ENCODE assay signal across 24 cellular contexts in the genomic region with DNA sequence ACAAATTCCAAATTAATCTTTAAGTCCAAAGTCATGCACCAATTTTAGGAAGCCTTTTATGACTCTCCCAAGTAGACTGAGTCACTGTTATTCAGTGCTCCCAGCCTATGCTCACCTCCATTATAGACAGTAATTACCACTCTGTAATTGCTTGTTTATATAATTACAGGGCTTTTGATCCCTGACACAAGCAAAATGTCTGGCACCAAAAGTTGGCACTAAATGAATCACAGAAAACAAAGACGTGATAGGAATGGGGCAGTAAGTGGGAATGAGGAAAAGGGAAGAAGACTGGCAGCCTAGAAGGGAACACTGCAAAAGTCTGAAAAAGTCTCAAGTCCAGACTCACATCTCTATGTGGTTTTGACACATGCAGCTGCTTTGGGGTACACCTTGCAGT.
"Had no signal": no experiment of that assay in that cellular context is flagged by ENCODE, and none has a peak within 500 bp of the region (broad histone marks: within the 10 kb centered on the region; RNA-seq: fewer than 3 reads in every experiment).

No MANE protein-coding gene starts in this region.

- H3K27ac Mint-ChIP-seq: activated CD8-positive, alpha-beta T cell treated with anti-CD3 and anti-CD28 coated beads, Interleukin-2, amount 10 ng/mL, durations not matched to agents 7 days and 5 days; activated T-helper 1 cell treated with anti-CD3 and anti-CD28 coated beads, Interleukin-12 subunit alpha, Interleukin-12 subunit beta, Interleukin-2, Interleukin-4 antibody, amounts not matched to agents 30 ng/mL and 10 ng/mL and 1 ng/mL, durations not matched to agents 14 hours and 24 hours and 36 hours; progenitor cell of endocrine pancreas; T-helper 2 cell treated with Interferon-gamma antibody and Interleukin-4, amounts not matched to agents 5 μg/mL and 100 μg/mL, for 36 hours had no signal

- H3K27me3 Mint-ChIP-seq: naive thymus-derived CD8-positive, alpha-beta T cell had no signal

- DNase-seq: activated CD4-positive, alpha-beta T cell treated with anti-CD3 and anti-CD28 coated beads, Interleukin-2, amount 50 U/mL, for 1 hour; activated CD4-positive, CD25-positive, alpha-beta regulatory T cell treated with anti-CD3 and anti-CD28 coated beads, Interleukin-2, amount 50 U/mL, for 72 hours; activated CD8-positive, alpha-beta T cell treated with anti-CD3 and anti-CD28 coated beads, Interleukin-2, amount 10 ng/mL, durations not matched to agents 7 days and 5 days; activated gamma-delta T cell; activated naive CD4-positive, alpha-beta T cell treated with anti-CD3 and anti-CD28 coated beads, Interleukin-2, amount 50 U/mL, for 16 hours; aorta; brain microvascular endothelial cell; caudate nucleus; dorsolateral prefrontal cortex; hypothalamus; left ventricle myocardium inferior; naive thymus-derived CD8-positive, alpha-beta T cell; retina; sigmoid colon; spleen; stimulated activated CD4-positive, alpha-beta T cell treated with anti-CD3 and anti-CD28 coated beads, Interleukin-4, amount 100 ng/mL, for 24 hours; stimulated activated naive CD4-positive, alpha-beta T cell treated with Interleukin-2 at 50 U/mL for 16 hours; upper lobe of left lung; WERI-Rb-1 had no signal

- H3K4me3 Mint-ChIP-seq: activated CD8-positive, alpha-beta T cell treated with anti-CD3 and anti-CD28 coated beads, Interleukin-2, amount 10 ng/mL, durations not matched to agents 7 days and 5 days; activated T-helper 1 cell treated with anti-CD3 and anti-CD28 coated beads, Interleukin-12 subunit alpha, Interleukin-12 subunit beta, Interleukin-2, Interleukin-4 antibody, amounts not matched to agents 30 ng/mL and 10 ng/mL and 1 ng/mL, durations not matched to agents 14 hours and 24 hours and 36 hours; naive thymus-derived CD8-positive, alpha-beta T cell; T-helper 2 cell treated with Interferon-gamma antibody and Interleukin-4, amounts not matched to agents 5 μg/mL and 100 μg/mL, for 36 hours had no signal

- H3K9me3 Mint-ChIP-seq: T-helper 2 cell treated with Interferon-gamma antibody and Interleukin-4, amounts not matched to agents 5 μg/mL and 100 μg/mL, for 36 hours had no signal

- ATAC-seq: activated CD8-positive, alpha-beta T cell treated with anti-CD3 and anti-CD28 coated beads, Interleukin-2, amount 10 ng/mL, durations not matched to agents 7 days and 5 days; naive thymus-derived CD8-positive, alpha-beta T cell had no signal

- FAIRE-seq: colon, frontal cortex had no signal
